ENCODE assay signal across 18 cellular contexts in the genomic region with DNA sequence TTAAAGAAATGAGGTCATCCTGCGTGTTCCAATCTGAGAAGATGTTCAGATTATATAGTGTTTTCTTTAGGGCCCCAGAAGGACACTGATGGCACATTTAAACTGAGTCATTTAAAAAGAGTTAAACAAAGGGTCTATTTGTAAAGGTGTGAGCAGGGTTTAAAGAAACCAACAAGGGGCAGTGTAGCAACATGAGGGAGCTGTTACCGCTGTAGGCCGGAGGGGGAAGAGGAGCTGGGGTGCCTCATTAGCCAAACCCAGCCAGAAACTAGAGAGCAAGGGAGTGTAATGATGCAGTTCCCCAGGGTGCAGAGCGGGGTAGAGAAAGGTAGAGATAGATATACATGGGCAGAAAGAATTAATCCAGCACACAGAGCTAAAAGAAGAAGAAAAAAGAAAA.
DNase-seq lines count a peak whose midpoint lies in the region; ATAC-seq, FAIRE-seq and TF ChIP-seq lines count a peak whose summit lies in the region.
"Had no signal": no experiment of that assay in that cellular context is flagged by ENCODE, and none has a peak within 500 bp of the region (broad histone marks: within the 10 kb centered on the region; RNA-seq: fewer than 3 reads in every experiment).

No MANE protein-coding gene starts in this region.

- H3K27me3 ChIP-seq in BJ (ENCODE audit: control insufficient read depth, insufficient read depth, low read length) (0 out of 2 replicates have a peak, but pooled peaks cover 1% of the 10 kb centered on the region), H9 (ENCODE audit: insufficient read depth, low read length) (no peaks in the 10 kb centered on the region), H1 (replicated peaks in 1 of 4; ENCODE audit: control insufficient read depth in 3 of 4, extremely low read depth in 1 of 4, insufficient read depth in 3 of 4, low read length in 3 of 4) (no peaks in the 10 kb centered on the region)

- H3K23me2 ChIP-seq in H9 (ENCODE audit: insufficient read length, low read depth, low read length, poor library complexity, severe bottlenecking): no peaks in the 10 kb centered on the region
- no peaks in the 10 kb centered on the region for H3K23me2 ChIP-seq in H1 (ENCODE audit: low read depth, low read length)

- H3K14ac ChIP-seq in H9 (ENCODE audit: insufficient read depth, low read length): no peak overlapping the region
- no peak overlapping the region for H3K14ac ChIP-seq in H1 (ENCODE audit: insufficient read length)

- no peak overlapping the region for H4K5ac ChIP-seq in H9 (ENCODE audit: insufficient read length, low read depth, low read length)
- no peak overlapping the region for H4K5ac ChIP-seq in H1 (ENCODE audit: insufficient read length, low read depth, low read length)

- FAIRE-seq in H1 (lab: Jason Lieb, UNC): peak; percentile 95

- no peak overlapping the region for H2BK15ac ChIP-seq in H9 (ENCODE audit: low read depth, low read length)
- no peak overlapping the region for H2BK15ac ChIP-seq in H1 (ENCODE audit: low read length)

- H2BK5ac ChIP-seq in H9 (ENCODE audit: insufficient read length, low read length) (no peak overlapping the region), H1 (ENCODE audit: low read depth, low read length) (no peak overlapping the region)

- H3K18ac ChIP-seq in H9 (ENCODE audit: insufficient read length, low read depth, low read length): no peak overlapping the region
- H3K18ac ChIP-seq in H1 (ENCODE audit: extremely low read depth, low read length): no peak overlapping the region

- H2BK20ac ChIP-seq in H9 (ENCODE audit: low read depth, low read length, poor library complexity, severe bottlenecking) (no peak overlapping the region), H1 (ENCODE audit: low read length) (no peak overlapping the region)

- TF ChIP-seq EP300 in H1 (IDR thresholded peaks at IDR 0.05; ENCODE audit: borderline replicate concordance in 1 of 2, low read depth in 2 of 2, low read length in 2 of 2): no peak

- H4K8ac ChIP-seq in H9 (replicated peaks; ENCODE audit: insufficient read length, low read depth, low read length) (no peak overlapping the region), H1 (ENCODE audit: extremely low read depth, insufficient read depth, low read length) (no peak overlapping the region)

- H3K4ac ChIP-seq in H9 (ENCODE audit: low read depth, low read length) (no peak overlapping the region), H1 (replicated peaks; ENCODE audit: insufficient read length, low read depth, low read length) (no peak overlapping the region)

- H3K4me3 ChIP-seq in BJ (ENCODE audit: low read depth, low read length): no peak overlapping the region
- H3K4me3 ChIP-seq in H1 (ENCODE audit: extremely low read depth in 1 of 4, insufficient read depth in 2 of 4, low read depth in 3 of 4, low read length in 4 of 4): no peak overlapping the region
- H3K4me3 ChIP-seq: coronary artery had no signal

- no peaks in the 10 kb centered on the region; a peak in 1 of 5 replicates for H3K9me3 Mint-ChIP-seq in H9
- H3K9me3 Mint-ChIP-seq: brain had no signal

- H3T11ph ChIP-seq in H9 (ENCODE audit: low read length): no peak overlapping the region

- H3K4me2 ChIP-seq in H9 (ENCODE audit: insufficient read depth, insufficient read length, low read length) (no peak overlapping the region), H1 (ENCODE audit: insufficient read depth in 1 of 2, low read depth in 2 of 2, low read length in 2 of 2) (no peak overlapping the region)

- peaks cover 1% of the 10 kb centered on the region; the same call in 1 of the 2 replicates for H3K27me3 Mint-ChIP-seq in H9 (ENCODE audit: low read depth)
- H3K27me3 Mint-ChIP-seq: activated CD4-positive, alpha-beta memory T cell treated with anti-CD3 and anti-CD28 coated beads, Interleukin-2, amount 10 ng/mL, durations not matched to agents 7 days and 5 days had no signal

- no peaks in the 10 kb centered on the region for H3K36me3 Mint-ChIP-seq in H9 (ENCODE audit: insufficient read depth in 1 of 3, low read depth in 3 of 3)
- H3K36me3 Mint-ChIP-seq: brain; CD8-positive, alpha-beta T cell had no signal

- POLR2A ChIA-PET in BJ (lab: Charles Lee) (no interaction called here), H1 (lab: Charles Lee; ENCODE audit: partially characterized antibody) (interaction anchor here (1.1 kb wide), 1 partner anchor 67 kb away, joined by 3 read pairs; no protein-coding TSS in a partner anchor)

- H3K36me3 ChIP-seq in BJ (ENCODE audit: control insufficient read depth, insufficient read depth, low read length): no peaks in the 10 kb centered on the region
- no peaks in the 10 kb centered on the region for H3K36me3 ChIP-seq in H1 (ENCODE audit: control insufficient read depth in 2 of 4, insufficient read depth in 4 of 4, low read length in 3 of 4)

- H4K20me1 ChIP-seq in H9 (ENCODE audit: control insufficient read depth, insufficient read depth, insufficient read length): no peaks in the 10 kb centered on the region
- no peaks in the 10 kb centered on the region for H4K20me1 ChIP-seq in H1 (replicated peaks in 1 of 2; ENCODE audit: control insufficient read depth in 1 of 2, insufficient read depth in 2 of 2, low read length in 2 of 2)

- H3K9me3 ChIP-seq in H9 (ENCODE audit: control insufficient read depth, low read depth, low read length) (no peaks in the 10 kb centered on the region), H1 (ENCODE audit: insufficient read depth in 2 of 2, low read depth in 1 of 2, low read length in 1 of 2) (0 out of 4 replicates have a peak, but pooled peaks cover 0 to 4% of the 10 kb centered on the region in 2 experiments)

- no peak for TF ChIP-seq POLR2A in H1 (IDR thresholded peaks at IDR 0.05; ENCODE audit: control extremely low read depth in 1 of 2, low read depth in 2 of 2, low read length in 2 of 2)

- no peak overlapping the region for H3K23ac ChIP-seq in H9 (ENCODE audit: insufficient read length, low read depth, low read length)
- no peak overlapping the region for H3K23ac ChIP-seq in H1 (ENCODE audit: insufficient read length)

- H3K27ac ChIP-seq in H9 (ENCODE audit: insufficient read length, low read depth, low read length): no peak overlapping the region
- no peak overlapping the region for H3K27ac ChIP-seq in H1 (ENCODE audit: low read depth, low read length)
- H3K27ac ChIP-seq: coronary artery, RWPE1 had no signal

- CTCF ChIA-PET in BJ (lab: Yijun Ruan, JAX): interaction anchor here (0.7 to 1.4 kb wide), 7 partner anchors 8 to 263 kb away, joined by 3 to 5 read pairs (median 4); no protein-coding TSS in a partner anchor
- CTCF ChIA-PET in H1 (lab: Charles Lee; ENCODE audit: partially characterized antibody): interaction anchor here (0.6 to 4.1 kb wide), 22 partner anchors 15 to 264 kb away, joined by 3 to 29 read pairs (median 4); no protein-coding TSS in a partner anchor

- H3K79me1 ChIP-seq in H9 (ENCODE audit: insufficient read depth, low read depth, low read length, poor library complexity, severe bottlenecking) (no peaks in the 10 kb centered on the region), H1 (ENCODE audit: low read depth, low read length) (no peaks in the 10 kb centered on the region)

- TF ChIP-seq RAD21 in H1 (IDR thresholded peaks at IDR 0.05 in 1 of 2, conservative IDR thresholded peaks at IDR 0.05 in 1 of 2; ENCODE audit: low read depth in 2 of 2, low read length in 2 of 2): peak; percentile 84 to 92

- H3K4me1 Mint-ChIP-seq in H9: peaks cover 5 to 10% of the 10 kb centered on the region in 2 experiments
- H3K4me1 Mint-ChIP-seq: activated CD4-positive, alpha-beta memory T cell treated with anti-CD3 and anti-CD28 coated beads, Interleukin-2, amount 10 ng/mL, durations not matched to agents 7 days and 5 days; brain had no signal

- no CpG with 5 or more reads among the region's 4 CpGs for WGBS in H9 (ENCODE audit: extremely low coverage, insufficient read length, low lambda C conversion rate)
- WGBS in H1 (ENCODE audit: extremely low coverage in 1 of 2, insufficient coverage in 1 of 2, insufficient read length in 1 of 2, insufficient replicate concordance in 2 of 2, low coverage in 1 of 2, low lambda C conversion rate in 2 of 2, missing lambda C conversion rate in 1 of 2), 2 experiments: 21% methylated on average over 4 of the region's 4 CpGs; no CpG with 5 or more reads in 1 of the 2 experiments

- no peak overlapping the region for H4K91ac ChIP-seq in H9 (ENCODE audit: insufficient read length, low read depth, low read length)
- no peak overlapping the region for H4K91ac ChIP-seq in H1 (replicated peaks; ENCODE audit: insufficient read length, low read length)

- H2BK120ac ChIP-seq in H9 (ENCODE audit: low read depth, low read length, poor library complexity, severe bottlenecking): no peak overlapping the region
- no peak overlapping the region for H2BK120ac ChIP-seq in H1 (replicated peaks; ENCODE audit: low read depth, low read length)

- no peak overlapping the region for H3K9ac ChIP-seq in H9 (ENCODE audit: extremely low read depth, insufficient read length, low read length)
- no peak overlapping the region for H3K9ac ChIP-seq in H1 (replicated peaks in 1 of 4; ENCODE audit: extremely low read depth in 1 of 4, low read depth in 3 of 4, low read length in 3 of 4)

- H2BK12ac ChIP-seq in H9 (ENCODE audit: insufficient read length, low read depth, low read length) (no peak overlapping the region), H1 (ENCODE audit: low read depth, low read length) (no peak overlapping the region)

- intact Hi-C loops in left colon (cut with DNase I, micrococcal nuclease): no loop called here

- DNase-seq in BJ (ENCODE audit: low read depth) (no peak), H9 (peak; percentile 67), H1 (ENCODE audit: low read depth in 1 of 2, low spot score in 2 of 2) (peak in 1 of 2 experiments; percentile 33), iPS DF 19.7 (ENCODE audit: low read depth, low spot score) (peak; percentile 48), left colon (no peak), HT-29 (ENCODE audit: low spot score) (no peak)
- DNase-seq: activated CD4-positive, alpha-beta memory T cell treated with anti-CD3 and anti-CD28 coated beads, Interleukin-2, amount 10 ng/mL, durations not matched to agents 7 days and 5 days; activated effector memory CD4-positive, alpha-beta T cell treated with anti-CD3 and anti-CD28 coated beads, Interleukin-2, amount 50 U/mL, for 16 hours; CD8-positive, alpha-beta T cell; MM.1S; NCI-H1436; NCI-H2171; NCI-H524 treated with DMSO at 0.1 percent for 48 hours had no signal

- H3K4me1 ChIP-seq in H9 (ENCODE audit: insufficient read depth, low read length): no peaks in the 10 kb centered on the region; the same call in 1 of the 2 replicates
- no peaks in the 10 kb centered on the region for H3K4me1 ChIP-seq in H1 (replicated peaks in 1 of 4; ENCODE audit: control insufficient read depth in 3 of 4, insufficient read depth in 4 of 4, low read length in 3 of 4)

- H3K4me3 Mint-ChIP-seq in H9: no peak overlapping the region
- H3K4me3 Mint-ChIP-seq: activated CD4-positive, alpha-beta memory T cell treated with anti-CD3 and anti-CD28 coated beads, Interleukin-2, amount 10 ng/mL, durations not matched to agents 7 days and 5 days; brain; CD8-positive, alpha-beta T cell had no signal

- no peak overlapping the region for H3K27ac Mint-ChIP-seq in H9
- H3K27ac Mint-ChIP-seq: activated CD4-positive, alpha-beta memory T cell treated with anti-CD3 and anti-CD28 coated beads, Interleukin-2, amount 10 ng/mL, durations not matched to agents 7 days and 5 days; brain; CD8-positive, alpha-beta T cell had no signal

- TF ChIP-seq CTCF in BJ (IDR thresholded peaks at IDR 0.05; ENCODE audit: insufficient read depth, low read depth, low read length): peak; percentile 53
- peak; percentile 58 for TF ChIP-seq CTCF in H9 (conservative IDR thresholded peaks at IDR 0.05)
- TF ChIP-seq CTCF in H1 (IDR thresholded peaks at IDR 0.05; ENCODE audit: control extremely low read depth in 1 of 3, insufficient read depth in 1 of 3, low read depth in 1 of 3, low read length in 3 of 3): peak; percentile 52 to 92 (median 80)

- no peak overlapping the region for H2AK5ac ChIP-seq in H9 (ENCODE audit: insufficient read length, low read length)
- no peak overlapping the region for H2AK5ac ChIP-seq in H1 (ENCODE audit: low read depth, low read length)

- H2AFZ ChIP-seq in H9 (ENCODE audit: low read length): no peak overlapping the region
- no peak overlapping the region for H2AFZ ChIP-seq in H1 (ENCODE audit: low read length)

- H3K56ac ChIP-seq in H9 (ENCODE audit: insufficient read length, low read depth, low read length): no peak overlapping the region
- H3K56ac ChIP-seq in H1 (replicated peaks; ENCODE audit: insufficient read length, low read depth, low read length): no peak overlapping the region

- ATAC-seq in left colon: no peak
- ATAC-seq in HG03108 (IDR thresholded peaks at IDR 0.05; ENCODE audit: unreplicated experiment): no peak
- ATAC-seq: activated CD4-positive, CD25-positive, alpha-beta regulatory T cell treated with anti-CD3 and anti-CD28 coated beads, Interleukin-2, amount 50 U/mL, for 24 hours; CD8-positive, alpha-beta T cell had no signal

- H3K79me2 ChIP-seq in H9 (ENCODE audit: insufficient read depth, low read length) (no peaks in the 10 kb centered on the region), H1 (ENCODE audit: control insufficient read depth in 1 of 2, insufficient read depth in 2 of 2, low read length in 2 of 2) (no peaks in the 10 kb centered on the region)

Comparison
In these comparisons a context has a peak if more than half of its experiments do, and no peak if none do; other contexts are left out.
1. DNase-seq: peak in H9 (single experiment) and iPS DF 19.7 (single experiment); none in BJ (single experiment), left colon (0 of 2) and HT-29 (single experiment).
2. Peak in every context shown above with its lines, with median percentiles within 50 percentile points of each other: CTCF ChIP-seq.